In the genomic region with DNA sequence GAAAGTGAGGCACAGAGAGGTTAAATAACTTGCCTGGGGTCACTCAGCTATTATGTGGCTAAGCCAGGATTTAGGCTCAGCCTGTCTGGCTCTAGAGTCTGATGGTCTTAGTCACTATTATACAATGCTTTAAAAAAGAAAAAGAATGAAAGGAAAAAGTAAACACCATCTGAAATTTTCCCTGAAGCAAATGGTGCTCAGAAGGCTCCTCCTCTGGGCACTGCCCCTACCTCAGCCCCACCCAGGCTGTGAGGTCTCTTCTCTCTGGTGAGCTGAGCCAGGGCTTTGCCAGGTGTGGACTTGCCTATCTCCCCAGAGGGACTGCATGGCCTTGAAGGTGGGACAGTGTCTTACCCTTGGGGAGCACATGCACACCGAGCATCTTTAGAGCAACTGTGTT, we compare ENCODE assay signal across 1 cellular context.
TF ChIP-seq lines count a peak whose summit lies in the region.

No MANE protein-coding gene starts in this region.

TF ChIP-seq in GM23338, 12 proteins besides CTCF, POLR2A, EP300 and RAD21 (continued from another document):
- TF ChIP-seq, protein P1, sequence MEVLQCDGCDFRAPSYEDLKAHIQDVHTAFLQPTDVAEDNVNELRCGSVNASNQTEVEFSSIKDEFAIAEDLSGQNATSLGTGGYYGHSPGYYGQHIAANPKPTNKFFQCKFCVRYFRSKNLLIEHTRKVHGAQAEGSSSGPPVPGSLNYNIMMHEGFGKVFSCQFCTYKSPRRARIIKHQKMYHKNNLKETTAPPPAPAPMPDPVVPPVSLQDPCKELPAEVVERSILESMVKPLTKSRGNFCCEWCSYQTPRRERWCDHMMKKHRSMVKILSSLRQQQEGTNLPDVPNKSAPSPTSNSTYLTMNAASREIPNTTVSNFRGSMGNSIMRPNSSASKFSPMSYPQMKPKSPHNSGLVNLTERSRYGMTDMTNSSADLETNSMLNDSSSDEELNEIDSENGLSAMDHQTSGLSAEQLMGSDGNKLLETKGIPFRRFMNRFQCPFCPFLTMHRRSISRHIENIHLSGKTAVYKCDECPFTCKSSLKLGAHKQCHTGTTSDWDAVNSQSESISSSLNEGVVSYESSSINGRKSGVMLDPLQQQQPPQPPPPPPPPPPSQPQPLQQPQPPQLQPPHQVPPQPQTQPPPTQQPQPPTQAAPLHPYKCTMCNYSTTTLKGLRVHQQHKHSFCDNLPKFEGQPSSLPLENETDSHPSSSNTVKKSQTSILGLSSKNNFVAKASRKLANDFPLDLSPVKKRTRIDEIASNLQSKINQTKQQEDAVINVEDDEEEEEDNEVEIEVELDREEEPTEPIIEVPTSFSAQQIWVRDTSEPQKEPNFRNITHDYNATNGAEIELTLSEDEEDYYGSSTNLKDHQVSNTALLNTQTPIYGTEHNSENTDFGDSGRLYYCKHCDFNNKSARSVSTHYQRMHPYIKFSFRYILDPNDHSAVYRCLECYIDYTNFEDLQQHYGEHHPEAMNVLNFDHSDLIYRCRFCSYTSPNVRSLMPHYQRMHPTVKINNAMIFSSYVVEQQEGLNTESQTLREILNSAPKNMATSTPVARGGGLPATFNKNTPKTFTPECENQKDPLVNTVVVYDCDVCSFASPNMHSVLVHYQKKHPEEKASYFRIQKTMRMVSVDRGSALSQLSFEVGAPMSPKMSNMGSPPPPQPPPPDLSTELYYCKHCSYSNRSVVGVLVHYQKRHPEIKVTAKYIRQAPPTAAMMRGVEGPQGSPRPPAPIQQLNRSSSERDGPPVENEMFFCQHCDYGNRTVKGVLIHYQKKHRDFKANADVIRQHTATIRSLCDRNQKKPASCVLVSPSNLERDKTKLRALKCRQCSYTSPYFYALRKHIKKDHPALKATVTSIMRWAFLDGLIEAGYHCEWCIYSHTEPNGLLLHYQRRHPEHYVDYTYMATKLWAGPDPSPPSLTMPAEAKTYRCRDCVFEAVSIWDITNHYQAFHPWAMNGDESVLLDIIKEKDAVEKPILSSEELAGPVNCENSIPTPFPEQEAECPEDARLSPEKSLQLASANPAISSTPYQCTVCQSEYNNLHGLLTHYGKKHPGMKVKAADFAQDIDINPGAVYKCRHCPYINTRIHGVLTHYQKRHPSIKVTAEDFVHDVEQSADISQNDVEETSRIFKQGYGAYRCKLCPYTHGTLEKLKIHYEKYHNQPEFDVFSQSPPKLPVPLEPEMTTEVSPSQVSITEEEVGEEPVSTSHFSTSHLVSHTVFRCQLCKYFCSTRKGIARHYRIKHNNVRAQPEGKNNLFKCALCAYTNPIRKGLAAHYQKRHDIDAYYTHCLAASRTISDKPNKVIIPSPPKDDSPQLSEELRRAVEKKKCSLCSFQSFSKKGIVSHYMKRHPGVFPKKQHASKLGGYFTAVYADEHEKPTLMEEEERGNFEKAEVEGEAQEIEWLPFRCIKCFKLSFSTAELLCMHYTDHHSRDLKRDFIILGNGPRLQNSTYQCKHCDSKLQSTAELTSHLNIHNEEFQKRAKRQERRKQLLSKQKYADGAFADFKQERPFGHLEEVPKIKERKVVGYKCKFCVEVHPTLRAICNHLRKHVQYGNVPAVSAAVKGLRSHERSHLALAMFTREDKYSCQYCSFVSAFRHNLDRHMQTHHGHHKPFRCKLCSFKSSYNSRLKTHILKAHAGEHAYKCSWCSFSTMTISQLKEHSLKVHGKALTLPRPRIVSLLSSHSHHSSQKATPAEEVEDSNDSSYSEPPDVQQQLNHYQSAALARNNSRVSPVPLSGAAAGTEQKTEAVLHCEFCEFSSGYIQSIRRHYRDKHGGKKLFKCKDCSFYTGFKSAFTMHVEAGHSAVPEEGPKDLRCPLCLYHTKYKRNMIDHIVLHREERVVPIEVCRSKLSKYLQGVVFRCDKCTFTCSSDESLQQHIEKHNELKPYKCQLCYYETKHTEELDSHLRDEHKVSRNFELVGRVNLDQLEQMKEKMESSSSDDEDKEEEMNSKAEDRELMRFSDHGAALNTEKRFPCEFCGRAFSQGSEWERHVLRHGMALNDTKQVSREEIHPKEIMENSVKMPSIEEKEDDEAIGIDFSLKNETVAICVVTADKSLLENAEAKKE (CRISPR knock-in tag; IDR thresholded peaks at IDR 0.05) = no peak
- TF ChIP-seq STAT1 (IDR thresholded peaks at IDR 0.05; ENCODE audit: unreplicated experiment) (no peak), NANOG (IDR thresholded peaks at IDR 0.05; ENCODE audit: borderline replicate concordance) (no peak)
